8 cellular contexts compared by ENCODE assay signal in genomic region chr11:63945482-63946163, GRCh38. TPM values are rescaled to one million over a fixed set of nuclear protein-coding genes. Genes with fewer than 3 reads are reported as not detected.
DNase-seq lines count a peak whose midpoint lies in the region; ATAC-seq and TF ChIP-seq lines count a peak whose summit lies in the region.

No MANE protein-coding gene starts in this region.

- H3K9ac ChIP-seq in Karpas-422 (ENCODE audit: low read length): no peak overlapping the region

- H3K4me2 ChIP-seq in Karpas-422 (ENCODE audit: low read depth, low read length, poor library complexity, severe bottlenecking): no peak overlapping the region

- 0 out of 2 replicates have a peak, but pooled peaks cover 5% of the 10 kb centered on the region for H4K20me1 ChIP-seq in Karpas-422 (ENCODE audit: insufficient read depth, low read depth, low read length)

- peak; percentile 42 for DNase-seq in DMS53 treated with DMSO at 0.1 percent for 48 hours (lab: John Stamatoyannopoulos, UW; ENCODE audit: unreplicated experiment)
- peak; percentile 73 for DNase-seq in Karpas-422
- DNase-seq in RWPE1 (ENCODE audit: low spot score): peak; percentile 81
- DNase-seq in activated naive CD4-positive, alpha-beta T cell treated with anti-CD3 and anti-CD28 coated beads, Interleukin-2, amount 50 U/mL, for 16 hours: peak; percentile 50
- DNase-seq in globus pallidus (ENCODE audit: low spot score): peak; percentile 84
- DNase-seq in omental fat pad (ENCODE audit: low spot score): no peak
- DNase-seq in aorta: peak; percentile 82 to 90

- peaks cover 7% of the 10 kb centered on the region for H3K4me1 ChIP-seq in Karpas-422 (ENCODE audit: low read length)
- H3K4me1 ChIP-seq in aorta (ENCODE audit: control insufficient read depth in 1 of 2, insufficient read depth in 2 of 2, low read length in 2 of 2): no peaks in the 10 kb centered on the region

- no peaks in the 10 kb centered on the region for H3K27me3 ChIP-seq in Karpas-422 (ENCODE audit: low read length)
- H3K27me3 ChIP-seq in aorta (ENCODE audit: control insufficient read depth in 1 of 2, insufficient read depth in 2 of 2, low read length in 1 of 2): no peaks in the 10 kb centered on the region

- peaks cover 57% of the 10 kb centered on the region for H3K79me2 ChIP-seq in Karpas-422 (ENCODE audit: low read length)

- H3K36me3 ChIP-seq in Karpas-422 (ENCODE audit: insufficient read depth, low read length) (peaks cover 11% of the 10 kb centered on the region), aorta (ENCODE audit: control insufficient read depth in 1 of 2, insufficient read depth in 2 of 2, low read length in 1 of 2) (no peaks in the 10 kb centered on the region)

- intact Hi-C loops in aorta (cut with DNase I): loop anchor here (1.0 to 5.0 kb wide), 3 partner anchors 38 to 178 kb away; partner anchors contain the start of gene ZFTA (in 2 of the 2)

- TF ChIP-seq CTCF in RWPE1 (conservative IDR thresholded peaks at IDR 0.05; ENCODE audit: low read depth) (peak; percentile 77), omental fat pad (IDR thresholded peaks at IDR 0.05) (peak in 1 of 3 donors; percentile 34)

- POLR2A ChIA-PET in RWPE1 (lab: Yijun Ruan, JAX; ENCODE audit: low non-redundant PET): interaction anchor here (0.5 to 0.9 kb wide), 3 partner anchors 8 to 109 kb away, joined by 3 to 4 read pairs (median 3); partner anchors contain the start of gene MARK2

- H2AFZ ChIP-seq in Karpas-422 (ENCODE audit: low read length): no peak overlapping the region

- no peaks in the 10 kb centered on the region for H3K9me3 ChIP-seq in Karpas-422 (ENCODE audit: low read length)
- no peaks in the 10 kb centered on the region for H3K9me3 ChIP-seq in aorta (ENCODE audit: control insufficient read depth, low read length)

- no peaks in the 10 kb centered on the region for H3K9me2 ChIP-seq in Karpas-422 (replicated peaks; ENCODE audit: insufficient read depth, low read length)

- no peak overlapping the region for H3K4me3 ChIP-seq in Karpas-422 (ENCODE audit: low read length)
- no peak overlapping the region for H3K4me3 ChIP-seq in aorta (ENCODE audit: low read length in 2 of 2)

- H3K27ac ChIP-seq in Karpas-422 (ENCODE audit: low read length) (no peak overlapping the region), RWPE1 (peak overlapping the region; percentile 64), aorta (ENCODE audit: low read depth in 1 of 2, low read length in 2 of 2) (peak overlapping the region; percentile 1 to 50)

- peak; percentile 78 for ATAC-seq in omental fat pad (ENCODE audit: low FRiP score)
- ATAC-seq in aorta (ENCODE audit: low FRiP score): peak; percentile 91
- ATAC-seq in HG02870 (IDR thresholded peaks at IDR 0.05; ENCODE audit: unreplicated experiment): no peak

- WGBS in aorta, 2 donors: 17% methylated on average over 14 of the region's 14 CpGs

- CTCF ChIA-PET in RWPE1 (lab: Yijun Ruan, JAX): interaction anchor here (0.5 to 2.0 kb wide), 22 partner anchors 9 to 227 kb away, joined by 3 to 48 read pairs (median 4); partner anchors contain the start of genes MARK2 and ZFTA

RNA-seq across cellular contexts. Expression of gene NAA40, which starts 6.8 kb away (rescaled TPM):
- 19.0 and 19.2 TPM in 2 replicates for total RNA-seq in Karpas-422 (2014; rRNA removed; shearing (Covaris generic); ENCODE audit: low replicate concordance)
- total RNA-seq in omental fat pad (10 to 100 TPM in 2 of 4 donors, 1 to 10 TPM in 2; 5.4 to 14.5 (median 8.2) TPM), aorta (10 to 100 TPM; 16.1 to 26.9 TPM)
- 10 to 100 TPM in 1 of 2 donors, 1 to 10 TPM in 1; 5.3 to 20.7 TPM for polyA plus RNA-seq in aorta

RNA-seq across cellular contexts. Expression of gene RCOR2, which starts 28.7 kb away (rescaled TPM):
- total RNA-seq in Karpas-422 (2014; rRNA removed; shearing (Covaris generic); ENCODE audit: low replicate concordance): 2.1 and 2.4 TPM in 2 replicates
- total RNA-seq in omental fat pad: under 1 TPM in 1 of 4 donors, not detected in 3; 0.32 TPM
- 1 to 10 TPM in 1 of 2 donors, under 1 TPM in 1; 0.78 to 4.8 TPM for total RNA-seq in aorta
- 1 to 10 TPM in 1 of 2 donors, under 1 TPM in 1; 0.63 to 1.9 TPM for polyA plus RNA-seq in aorta

RNA-seq across cellular contexts. Expression of gene COX8A, which starts 28.8 kb away (rescaled TPM):
- 574 and 779 TPM in 2 replicates for total RNA-seq in Karpas-422 (2014; rRNA removed; shearing (Covaris generic); ENCODE audit: low replicate concordance)
- 100 to 1,000 TPM; 265 to 424 (median 362) TPM for total RNA-seq in omental fat pad
- total RNA-seq in aorta: 100 to 1,000 TPM; 135 to 175 TPM
- 100 to 1,000 TPM; 499 to 669 TPM for polyA plus RNA-seq in aorta

RNA-seq across cellular contexts. Expression of gene OTUB1, which starts 40.6 kb away (rescaled TPM):
- total RNA-seq in Karpas-422 (2014; rRNA removed; shearing (Covaris generic); ENCODE audit: low replicate concordance): 41.6 and 61.7 TPM in 2 replicates
- total RNA-seq in omental fat pad (10 to 100 TPM; 44.4 to 59.2 (median 52.5) TPM), aorta (10 to 100 TPM; 37.0 to 42.1 TPM)
- 10 to 100 TPM; 37.7 to 67.9 TPM for polyA plus RNA-seq in aorta
